In genomic region chr6:157873735-157874344, GRCh38 we compare ENCODE assay signal across 8 cellular contexts. TPM values are rescaled to one million over a fixed set of nuclear protein-coding genes. Genes with fewer than 3 reads are reported as not detected.
DNase-seq lines count a peak whose midpoint lies in the region; ATAC-seq and TF ChIP-seq lines count a peak whose summit lies in the region.

No MANE protein-coding gene starts in this region.

- no peak for TF ChIP-seq POLR2A in adrenal gland (IDR thresholded peaks at IDR 0.05)

- POLR2A ChIA-PET in CD4-positive, alpha-beta T cell (lab: Charles Lee) = interaction anchor here (1.1 to 2.0 kb wide), 5 partner anchors 11 to 118 kb away, joined by 3 to 23 read pairs (median 5); no protein-coding TSS in a partner anchor

- TF ChIP-seq CTCF in CD4-positive, alpha-beta T cell (IDR thresholded peaks at IDR 0.05) = peak; percentile 92
- TF ChIP-seq CTCF in LNCAP (IDR thresholded peaks at IDR 0.05) (peak; percentile 87), adrenal gland (IDR thresholded peaks at IDR 0.05) (peak; percentile 62 to 84 (median 74))

- no peaks in the 10 kb centered on the region for H3K27me3 Mint-ChIP-seq in CD4-positive, alpha-beta T cell

- peaks cover 54% of the 10 kb centered on the region for H3K36me3 Mint-ChIP-seq in CD4-positive, alpha-beta T cell (ENCODE audit: low read depth)

- peaks cover 39% of the 10 kb centered on the region for H3K4me1 Mint-ChIP-seq in CD4-positive, alpha-beta T cell (ENCODE audit: low read depth)

- WGBS in adrenal gland, 4 donors = 57 to 62% (median 58%) methylated on average over 9 of the region's 9 CpGs

- no peak overlapping the region for H3K4me3 Mint-ChIP-seq in CD4-positive, alpha-beta T cell

- peak overlapping the region; percentile 47 for H3K27ac Mint-ChIP-seq in CD4-positive, alpha-beta T cell

- CTCF ChIA-PET in CD4-positive, alpha-beta T cell (lab: Charles Lee) = interaction anchor here (0.5 to 2.1 kb wide), 22 partner anchors 9 to 128 kb away, joined by 3 to 22 read pairs (median 6); no protein-coding TSS in a partner anchor

- H3K9me3 Mint-ChIP-seq in CD4-positive, alpha-beta T cell = no peaks in the 10 kb centered on the region

- peaks cover 0 to 59% of the 10 kb centered on the region in 2 donors for H3K36me3 ChIP-seq in adrenal gland (replicated peaks in 1 of 2)

- ATAC-seq in CD4-positive, alpha-beta T cell (ENCODE audit: poor library complexity) = peak; percentile 74
- ATAC-seq in GM19395 (IDR thresholded peaks at IDR 0.05; ENCODE audit: unreplicated experiment) = peak; percentile 79
- ATAC-seq in HG02938 (IDR thresholded peaks at IDR 0.05; ENCODE audit: unreplicated experiment) = no peak

- H3K4me1 ChIP-seq in adrenal gland (replicated peaks in 1 of 2) = no peaks in the 10 kb centered on the region

- no peaks in the 10 kb centered on the region for H3K9me3 ChIP-seq in CD4-positive, alpha-beta T cell (ENCODE audit: control insufficient read depth, low read length)
- no peaks in the 10 kb centered on the region for H3K9me3 ChIP-seq in adrenal gland (replicated peaks in 1 of 3)

- peak; percentile 75 to 90 (median 82) for DNase-seq in CD4-positive, alpha-beta T cell
- DNase-seq in T-helper 2 cell = peak; percentile 44 to 78 (median 69)
- peak; percentile 71 to 88 (median 82) for DNase-seq in adrenal gland
- DNase-seq in hypothalamus (lab: John Stamatoyannopoulos, UW) = peak in 38 of 51 donors; percentile 9 to 77 (median 39)
- DNase-seq in stimulated activated CD4-positive, alpha-beta T cell treated with anti-CD3 and anti-CD28 coated beads, Interleukin-12 subunit alpha, Interleukin-12 subunit beta, amount 100 ng/mL, for 24 hours (ENCODE audit: low read depth in 2 of 2) = peak; percentile 76 to 86

- intact Hi-C loops in CD4-positive, alpha-beta T cell (cut with DNase I, micrococcal nuclease) = loop anchor here (1.0 to 5.0 kb wide), 4 partner anchors 50 to 207 kb away; no protein-coding TSS in a partner anchor
- intact Hi-C loops in adrenal gland (cut with DNase I) = loop anchor here in 1 of 2 donors (2.0 to 10.0 kb wide), 2 partner anchors 49 to 117 kb away; partner anchors contain the start of gene SNX9

- H3K27ac ChIP-seq in CD4-positive, alpha-beta T cell (ENCODE audit: low read depth, low read length) = no peak overlapping the region
- H3K27ac ChIP-seq in adrenal gland = no peak overlapping the region

- no peak overlapping the region for H3K4me3 ChIP-seq in adrenal gland

- no peaks in the 10 kb centered on the region for H3K27me3 ChIP-seq in CD4-positive, alpha-beta T cell (ENCODE audit: control insufficient read depth, insufficient read depth, low read length)
- H3K27me3 ChIP-seq in adrenal gland = no peaks in the 10 kb centered on the region

RNA-seq across cellular contexts. Expression of gene SNX9, which starts 50.8 kb away (rescaled TPM):
- 10 to 100 TPM; 46.6 to 48.5 TPM for total RNA-seq in CD4-positive, alpha-beta T cell
- total RNA-seq in adrenal gland = 10 to 100 TPM; 42.2 to 59.6 (median 52.3) TPM
- polyA plus RNA-seq in adrenal gland = 10 to 100 TPM; 27.7 to 49.9 (median 38.1) TPM
